Comparison of ENCODE assay signal across 9 cellular contexts in the genomic region with DNA sequence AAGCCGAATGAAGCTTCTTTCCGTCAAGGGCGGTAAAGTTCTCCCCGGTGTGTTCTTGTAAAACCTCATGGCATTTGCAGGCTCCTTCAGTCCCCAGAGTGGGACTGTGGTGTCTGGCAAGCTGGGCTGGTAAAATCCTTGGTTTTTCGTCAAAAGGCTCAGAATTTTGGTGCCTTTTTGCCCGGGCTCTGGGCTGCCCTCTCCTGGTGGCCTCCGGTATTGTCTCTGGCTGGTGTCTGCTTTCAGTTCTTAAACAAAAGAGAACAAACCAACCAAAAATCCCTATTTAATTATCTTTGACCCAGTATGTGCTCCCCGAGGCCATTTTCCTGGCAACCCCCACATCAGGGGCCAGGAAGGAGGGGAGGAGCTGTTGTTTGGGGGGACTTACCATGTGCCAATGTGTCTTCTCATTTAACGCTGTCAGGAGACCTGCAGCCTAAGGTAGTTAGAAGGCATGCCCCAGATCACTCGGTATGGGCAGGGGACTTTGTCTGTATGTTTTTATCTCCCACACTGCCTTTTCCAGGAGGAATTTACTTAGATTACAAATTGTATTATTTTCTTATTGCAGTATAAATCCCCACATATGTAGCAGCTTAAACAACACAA. TPM values are rescaled to one million over a fixed set of nuclear protein-coding genes. Genes with fewer than 3 reads are reported as not detected.
A peak's percentile ranks its signal among the peaks of the same experiment; 100 is the strongest.
DNase-seq lines count a peak whose midpoint lies in the region; ATAC-seq and TF ChIP-seq lines count a peak whose summit lies in the region.
"Had no signal": no experiment of that assay in that cellular context is flagged by ENCODE, and none has a peak within 500 bp of the region (broad histone marks: within the 10 kb centered on the region; RNA-seq: fewer than 3 reads in every experiment).

No MANE protein-coding gene starts in this region.

- no peak overlapping the region for H3K27ac ChIP-seq in heart left ventricle

- H3K4me3 ChIP-seq in heart left ventricle: no peak overlapping the region

- intact Hi-C loops in heart left ventricle (cut with DNase I): loop anchor here in 2 of 10 donors (5.0 to 10.0 kb wide), 2 partner anchors 614 to 1048 kb away; no protein-coding TSS in a partner anchor
- intact Hi-C loops in Right ventricle myocardium inferior (cut with DNase I): no loop called here
- intact Hi-C loops in activated CD4-positive, alpha-beta T cell treated with anti-CD3 and anti-CD28 coated beads, Interleukin-2, amount 10 ng/mL, durations not matched to agents 24 days and 14 days (cut with micrococcal nuclease): no loop called here

- no peak for DNase-seq in heart left ventricle
- DNase-seq in Right ventricle myocardium inferior (ENCODE audit: missing footprints): no peak
- peak; percentile 81 for DNase-seq in activated CD4-positive, alpha-beta T cell treated with anti-CD3 and anti-CD28 coated beads, Interleukin-2, amount 10 ng/mL, durations not matched to agents 24 days and 14 days
- DNase-seq in foreskin melanocyte: peak; percentile 6
- peak; percentile 1 to 33 (median 9) for DNase-seq in stimulated activated CD4-positive, alpha-beta T cell treated with anti-CD3 and anti-CD28 coated beads, TNF-alpha, amount 100 ng/mL, for 48 hours (ENCODE audit: low read depth in 3 of 3)
- no peak for DNase-seq in NCI-H748 treated with DMSO at 0.1 percent for 48 hours (lab: John Stamatoyannopoulos, UW)

- no peaks in the 10 kb centered on the region for H3K9me3 Mint-ChIP-seq in activated CD4-positive, alpha-beta T cell treated with anti-CD3 and anti-CD28 coated beads, Interleukin-2, amount 10 ng/mL, durations not matched to agents 24 days and 14 days

- no peaks in the 10 kb centered on the region for H3K27me3 Mint-ChIP-seq in activated CD4-positive, alpha-beta T cell treated with anti-CD3 and anti-CD28 coated beads, Interleukin-2, amount 10 ng/mL, durations not matched to agents 24 days and 14 days

- H3K4me1 Mint-ChIP-seq in activated CD4-positive, alpha-beta T cell treated with anti-CD3 and anti-CD28 coated beads, Interleukin-2, amount 10 ng/mL, durations not matched to agents 24 days and 14 days: no peaks in the 10 kb centered on the region

- peaks cover 0 to 61% (median 0%) of the 10 kb centered on the region in 9 donors for H3K27me3 ChIP-seq in heart left ventricle

- 35 to 41% (median 39%) methylated on average over 10 of the region's 10 CpGs for WGBS in heart left ventricle, 4 donors

- H3K36me3 Mint-ChIP-seq in activated CD4-positive, alpha-beta T cell treated with anti-CD3 and anti-CD28 coated beads, Interleukin-2, amount 10 ng/mL, durations not matched to agents 24 days and 14 days (ENCODE audit: low read depth): no peaks in the 10 kb centered on the region
- H3K36me3 Mint-ChIP-seq: activated naive CD8-positive, alpha-beta T cell had no signal

- H3K36me3 ChIP-seq in heart left ventricle: no peaks in the 10 kb centered on the region

- TF ChIP-seq CTCF in heart left ventricle (IDR thresholded peaks at IDR 0.05): peak; percentile 43 to 75 (median 66)

- ATAC-seq in heart left ventricle (no peak), Right ventricle myocardium inferior (no peak), GM18858 (IDR thresholded peaks at IDR 0.05; ENCODE audit: unreplicated experiment) (no peak), GM21619 (IDR thresholded peaks at IDR 0.05; ENCODE audit: unreplicated experiment) (no peak)

- no peaks in the 10 kb centered on the region for H3K4me1 ChIP-seq in heart left ventricle

- H3K4me3 Mint-ChIP-seq in activated CD4-positive, alpha-beta T cell treated with anti-CD3 and anti-CD28 coated beads, Interleukin-2, amount 10 ng/mL, durations not matched to agents 24 days and 14 days: no peak overlapping the region
- H3K4me3 Mint-ChIP-seq: activated naive CD8-positive, alpha-beta T cell had no signal

- no peak for TF ChIP-seq POLR2A in heart left ventricle (IDR thresholded peaks at IDR 0.05)

- no peak overlapping the region for H3K27ac Mint-ChIP-seq in activated CD4-positive, alpha-beta T cell treated with anti-CD3 and anti-CD28 coated beads, Interleukin-2, amount 10 ng/mL, durations not matched to agents 24 days and 14 days
- H3K27ac Mint-ChIP-seq: activated naive CD8-positive, alpha-beta T cell had no signal

- peaks cover 0 to 3% (median 0%) of the 10 kb centered on the region in 12 donors for H3K9me3 ChIP-seq in heart left ventricle

RNA-seq across cellular contexts. Expression of a gene that starts 11.1 kb away (rescaled TPM):
- total RNA-seq in heart left ventricle (under 1 TPM in 8 of 9 donors, not detected in 1; 0.04 to 0.54 (median 0.15) TPM), Right ventricle myocardium inferior (0.08 TPM)
- under 1 TPM; 0.04 to 0.07 TPM for polyA plus RNA-seq in heart left ventricle
- not detected in 2 replicates for total RNA-seq in activated CD4-positive, alpha-beta T cell treated with anti-CD3 and anti-CD28 coated beads, Interleukin-2, amount 10 ng/mL, durations not matched to agents 24 days and 14 days

Comparison
In these comparisons a context has a peak if more than half of its experiments do, and no peak if none do; other contexts are left out.
1. DNase-seq: peak in activated CD4-positive, alpha-beta T cell treated with anti-CD3 and anti-CD28 coated beads, Interleukin-2, amount 10 ng/mL, durations not matched to agents 24 days and 14 days (single experiment), foreskin melanocyte (single experiment) and stimulated activated CD4-positive, alpha-beta T cell treated with anti-CD3 and anti-CD28 coated beads, TNF-alpha, amount 100 ng/mL, for 48 hours (3 of 3); none in heart left ventricle (0 of 5), Right ventricle myocardium inferior (single experiment) and NCI-H748 treated with DMSO at 0.1 percent for 48 hours (single experiment).